In genomic region chr2:70902579-70902978, GRCh38 we compare ENCODE assay signal across 2 cellular contexts.
A peak's percentile ranks its signal among the peaks of the same experiment; 100 is the strongest.
TF ChIP-seq lines count a peak whose summit lies in the region.

No MANE protein-coding gene starts in this region.

TF ChIP-seq in HCT116, 20 proteins besides CTCF, POLR2A, EP300 and RAD21:
- no peak for TF ChIP-seq YY1 (IDR thresholded peaks at IDR 0.05; ENCODE audit: extremely low read depth, insufficient replicate concordance, low read depth, low read length)
- TF ChIP-seq ELF1 (IDR thresholded peaks at IDR 0.05; ENCODE audit: borderline replicate concordance, low read depth) = no peak
- TF ChIP-seq ATF3 (IDR thresholded peaks at IDR 0.05) = no peak
- no peak for TF ChIP-seq CBX3 (IDR thresholded peaks at IDR 0.05; ENCODE audit: low read depth)
- TF ChIP-seq FOSL1 (IDR thresholded peaks at IDR 0.05; ENCODE audit: low read depth) = no peak
- TF ChIP-seq SRF (IDR thresholded peaks at IDR 0.05; ENCODE audit: low read depth) = no peak
- no peak for TF ChIP-seq REST (IDR thresholded peaks at IDR 0.05; ENCODE audit: low read depth)

TF ChIP-seq in H1, 55 proteins besides CTCF, POLR2A, EP300 and RAD21:
- peak; percentile 70; the same call in 1 of the 2 replicates for TF ChIP-seq CBX8 (IDR thresholded peaks at IDR 0.05; ENCODE audit: borderline replicate concordance, low read depth, low read length)
- TF ChIP-seq TAF7 (optimal IDR thresholded peaks at IDR 0.05; ENCODE audit: borderline replicate concordance, low read depth, low read length) = no peak
